Comparison of ENCODE assay signal across 18 cellular contexts in genomic region chr2:11177871-11178598, GRCh38. TPM values are rescaled to one million over a fixed set of nuclear protein-coding genes. Genes with fewer than 3 reads are reported as not detected.
DNase-seq lines count a peak whose midpoint lies in the region; ATAC-seq and TF ChIP-seq lines count a peak whose summit lies in the region.
"Had no signal": no experiment of that assay in that cellular context is flagged by ENCODE, and none has a peak within 500 bp of the region (broad histone marks: within the 10 kb centered on the region; RNA-seq: fewer than 3 reads in every experiment).

No MANE protein-coding gene starts in this region.

- no peaks in the 10 kb centered on the region for H3F3A ChIP-seq in PC-3 (ENCODE audit: low read length, unreplicated experiment)

- no peaks in the 10 kb centered on the region for H3K79me1 ChIP-seq in H9 (ENCODE audit: insufficient read depth, low read depth, low read length, poor library complexity, severe bottlenecking)

- no peak overlapping the region for H2BK5ac ChIP-seq in H9 (ENCODE audit: insufficient read length, low read length)

- no CpG with 5 or more reads among the region's 4 CpGs for WGBS in H9 (ENCODE audit: extremely low coverage, insufficient read length, low lambda C conversion rate)

- intact Hi-C loops in PC-3 (cut with micrococcal nuclease): no loop called here

- no TSS peak for BruUV-seq in PC-3 (replicated peaks; lab: Mats Ljungman, UMichigan)

- DNase-seq in AG10803 (ENCODE audit: low read depth) (peak; percentile 35), ELR (ENCODE audit: low read depth) (peak; percentile 13), NCI-H2227 treated with DMSO at 0.1 percent for 48 hours (lab: John Stamatoyannopoulos, UW) (peak; percentile 81), cardiac fibroblast (ENCODE audit: low read depth in 2 of 2) (peak; percentile 32 to 37), H9 (no peak), AG20443 (ENCODE audit: low spot score) (no peak), PC-3 (no peak)
- no peak for DNase-seq in activated CD4-positive, alpha-beta memory T cell treated with anti-CD3 and anti-CD28 coated beads, Interleukin-2, amount 10 ng/mL, durations not matched to agents 7 days and 5 days
- DNase-seq: AML-193, colonic mucosa, glutamatergic neuron, mesendoderm, NCI-H226, Peyer's patch, SW 1271 had no signal

- H3K27ac Mint-ChIP-seq in H9: peak overlapping the region in 1 of 3 experiments; percentile 17; a peak in 1 of 7 replicates
- no peak overlapping the region for H3K27ac Mint-ChIP-seq in activated CD4-positive, alpha-beta memory T cell treated with anti-CD3 and anti-CD28 coated beads, Interleukin-2, amount 10 ng/mL, durations not matched to agents 7 days and 5 days

- no peak overlapping the region for H3T11ph ChIP-seq in H9 (ENCODE audit: low read length)

- H2AFZ ChIP-seq in H9 (ENCODE audit: low read length) (no peak overlapping the region), PC-3 (ENCODE audit: low read length) (no peak overlapping the region)

- H3K36me3 ChIP-seq in PC-3 (ENCODE audit: low read depth, low read length): peaks cover 3% of the 10 kb centered on the region; the same call in 1 of the 2 replicates

- H3K27ac ChIP-seq in H9 (ENCODE audit: insufficient read length, low read depth, low read length) (no peak overlapping the region), PC-3 (ENCODE audit: low read length) (no peak overlapping the region)
- H3K27ac ChIP-seq: colonic mucosa, epithelial cell of prostate, Peyer's patch, vagina had no signal

- no peak overlapping the region for H4K91ac ChIP-seq in H9 (ENCODE audit: insufficient read length, low read depth, low read length)

- TF ChIP-seq CTCF in AG10803 (conservative IDR thresholded peaks at IDR 0.05; ENCODE audit: low read length) (no peak), cardiac fibroblast (IDR thresholded peaks at IDR 0.05; ENCODE audit: low read depth, low read length) (no peak), H9 (conservative IDR thresholded peaks at IDR 0.05) (no peak), PC-3 (conservative IDR thresholded peaks at IDR 0.05; ENCODE audit: low read depth, low read length) (no peak)

- no peak overlapping the region for H3K9ac ChIP-seq in H9 (ENCODE audit: extremely low read depth, insufficient read length, low read length)
- no peak overlapping the region for H3K9ac ChIP-seq in PC-3 (ENCODE audit: low read length)

- peaks cover 4% of the 10 kb centered on the region in 2 experiments; a peak in 2 of 4 replicates for H3K4me1 Mint-ChIP-seq in H9
- H3K4me1 Mint-ChIP-seq in activated CD4-positive, alpha-beta memory T cell treated with anti-CD3 and anti-CD28 coated beads, Interleukin-2, amount 10 ng/mL, durations not matched to agents 7 days and 5 days: peaks cover 12% of the 10 kb centered on the region

- no peak overlapping the region for H4K8ac ChIP-seq in H9 (replicated peaks; ENCODE audit: insufficient read length, low read depth, low read length)

- H2BK12ac ChIP-seq in H9 (ENCODE audit: insufficient read length, low read depth, low read length): no peak overlapping the region

- CTCF ChIA-PET in activated CD4-positive, alpha-beta memory T cell treated with anti-CD3 and anti-CD28 coated beads, Interleukin-2, amount 10 ng/mL, durations not matched to agents 7 days and 5 days (lab: Charles Lee): interaction anchor here (0.9 kb wide), 1 partner anchor 10 kb away, joined by 3 read pairs; no protein-coding TSS in a partner anchor
- CTCF ChIA-PET in PC-3 (lab: Charles Lee): interaction anchor here (0.7 kb wide), 1 partner anchor 271 kb away, joined by 3 read pairs; no protein-coding TSS in a partner anchor

- H3K4me2 ChIP-seq in H9 (ENCODE audit: insufficient read depth, insufficient read length, low read length) (no peak overlapping the region), PC-3 (ENCODE audit: low read length) (no peak overlapping the region)

- no peak overlapping the region for H2AK5ac ChIP-seq in H9 (ENCODE audit: insufficient read length, low read length)

- no peak for ATAC-seq in PC-3

- H3K14ac ChIP-seq in H9 (ENCODE audit: insufficient read depth, low read length): no peak overlapping the region

- H3K4me3 ChIP-seq in AG10803 (ENCODE audit: low read length) (no peak overlapping the region), cardiac fibroblast (replicated peaks in 1 of 2; ENCODE audit: low read depth in 2 of 2, low read length in 2 of 2) (no peak overlapping the region), PC-3 (ENCODE audit: low read length) (no peak overlapping the region)
- H3K4me3 ChIP-seq: colonic mucosa, Peyer's patch, vagina had no signal

- no peaks in the 10 kb centered on the region for H3K23me2 ChIP-seq in H9 (ENCODE audit: insufficient read length, low read depth, low read length, poor library complexity, severe bottlenecking)

- POLR2A ChIA-PET in activated CD4-positive, alpha-beta memory T cell treated with anti-CD3 and anti-CD28 coated beads, Interleukin-2, amount 10 ng/mL, durations not matched to agents 7 days and 5 days (lab: Charles Lee): interaction anchor here (0.7 kb wide), 1 partner anchor 11 kb away, joined by 3 read pairs; no protein-coding TSS in a partner anchor
- POLR2A ChIA-PET in PC-3 (lab: Charles Lee; ENCODE audit: unreplicated experiment): no interaction called here

- H3K9me3 Mint-ChIP-seq in H9: no peaks in the 10 kb centered on the region
- H3K9me3 Mint-ChIP-seq in activated CD4-positive, alpha-beta memory T cell treated with anti-CD3 and anti-CD28 coated beads, Interleukin-2, amount 10 ng/mL, durations not matched to agents 7 days and 5 days: no peaks in the 10 kb centered on the region
- H3K9me3 Mint-ChIP-seq: neural crest cell had no signal

- no peaks in the 10 kb centered on the region for H3K9me2 ChIP-seq in PC-3 (replicated peaks; ENCODE audit: low read length)

- H3K9me3 ChIP-seq in H9 (ENCODE audit: control insufficient read depth, low read depth, low read length) (no peaks in the 10 kb centered on the region), PC-3 (ENCODE audit: low read length) (no peaks in the 10 kb centered on the region)
- H3K9me3 ChIP-seq: colonic mucosa, Peyer's patch, vagina had no signal

- H3K18ac ChIP-seq in H9 (ENCODE audit: insufficient read length, low read depth, low read length): no peak overlapping the region

- H3K4ac ChIP-seq in H9 (ENCODE audit: low read depth, low read length): no peak overlapping the region

- H3K36me3 Mint-ChIP-seq in H9 (ENCODE audit: insufficient read depth in 1 of 3, low read depth in 3 of 3): peaks cover 0 to 4% (median 2%) of the 10 kb centered on the region in 3 experiments; a peak in 4 of 7 replicates
- peaks cover 21% of the 10 kb centered on the region for H3K36me3 Mint-ChIP-seq in activated CD4-positive, alpha-beta memory T cell treated with anti-CD3 and anti-CD28 coated beads, Interleukin-2, amount 10 ng/mL, durations not matched to agents 7 days and 5 days (ENCODE audit: low read depth)

- H4K20me1 ChIP-seq in H9 (ENCODE audit: control insufficient read depth, insufficient read depth, insufficient read length) (no peaks in the 10 kb centered on the region), PC-3 (ENCODE audit: low read length) (no peaks in the 10 kb centered on the region)

- H3K79me2 ChIP-seq in H9 (ENCODE audit: insufficient read depth, low read length): no peaks in the 10 kb centered on the region
- H3K79me2 ChIP-seq in PC-3 (ENCODE audit: low read length): no peaks in the 10 kb centered on the region

- H2BK15ac ChIP-seq in H9 (ENCODE audit: low read depth, low read length): no peak overlapping the region

- H3K4me1 ChIP-seq in H9 (ENCODE audit: insufficient read depth, low read length) (no peaks in the 10 kb centered on the region), PC-3 (ENCODE audit: insufficient read depth, low read length) (no peaks in the 10 kb centered on the region)
- H3K4me1 ChIP-seq: colonic mucosa, Peyer's patch, vagina had no signal

- H3K27me3 ChIP-seq in H9 (ENCODE audit: insufficient read depth, low read length): no peaks in the 10 kb centered on the region
- H3K27me3 ChIP-seq in PC-3 (ENCODE audit: low read length): no peaks in the 10 kb centered on the region
- H3K27me3 ChIP-seq: colonic mucosa, Peyer's patch, vagina had no signal

- H3K4me3 Mint-ChIP-seq in H9: no peak overlapping the region
- no peak overlapping the region for H3K4me3 Mint-ChIP-seq in activated CD4-positive, alpha-beta memory T cell treated with anti-CD3 and anti-CD28 coated beads, Interleukin-2, amount 10 ng/mL, durations not matched to agents 7 days and 5 days
- H3K4me3 Mint-ChIP-seq: neural crest cell had no signal

- no peak overlapping the region for H3K23ac ChIP-seq in H9 (ENCODE audit: insufficient read length, low read depth, low read length)

- H3K56ac ChIP-seq in H9 (ENCODE audit: insufficient read length, low read depth, low read length): no peak overlapping the region

- H4K5ac ChIP-seq in H9 (ENCODE audit: insufficient read length, low read depth, low read length): no peak overlapping the region

- no peaks in the 10 kb centered on the region for H3K27me3 Mint-ChIP-seq in H9 (ENCODE audit: low read depth)
- H3K27me3 Mint-ChIP-seq in activated CD4-positive, alpha-beta memory T cell treated with anti-CD3 and anti-CD28 coated beads, Interleukin-2, amount 10 ng/mL, durations not matched to agents 7 days and 5 days: no peaks in the 10 kb centered on the region

- H2BK120ac ChIP-seq in H9 (ENCODE audit: low read depth, low read length, poor library complexity, severe bottlenecking): no peak overlapping the region

- no peak overlapping the region for H2BK20ac ChIP-seq in H9 (ENCODE audit: low read depth, low read length, poor library complexity, severe bottlenecking)

RNA-seq across cellular contexts. Expression of gene SLC66A3, which starts 22.8 kb away (rescaled TPM):
- total RNA-seq in H9 (2021) (13.3 and 14.5 TPM in 2 replicates), PC-3 (2014; rRNA removed) (12.6 and 19.2 TPM in 2 replicates)
- 10 to 100 TPM; 22.9 to 23.8 TPM for total RNA-seq in activated CD4-positive, alpha-beta memory T cell treated with anti-CD3 and anti-CD28 coated beads, Interleukin-2, amount 10 ng/mL, durations not matched to agents 7 days and 5 days

Comparison
In these comparisons a context has a peak if more than half of its experiments do, and no peak if none do; other contexts are left out.
1. DNase-seq: peak in AG10803 (single experiment), ELR (single experiment), NCI-H2227 treated with DMSO at 0.1 percent for 48 hours (single experiment) and cardiac fibroblast (2 of 2); none in H9 (single experiment), activated CD4-positive, alpha-beta memory T cell treated with anti-CD3 and anti-CD28 coated beads, Interleukin-2, amount 10 ng/mL, durations not matched to agents 7 days and 5 days (single experiment), AG20443 (single experiment) and PC-3 (single experiment).